ENCODE assay signal across 18 cellular contexts in the genomic region with DNA sequence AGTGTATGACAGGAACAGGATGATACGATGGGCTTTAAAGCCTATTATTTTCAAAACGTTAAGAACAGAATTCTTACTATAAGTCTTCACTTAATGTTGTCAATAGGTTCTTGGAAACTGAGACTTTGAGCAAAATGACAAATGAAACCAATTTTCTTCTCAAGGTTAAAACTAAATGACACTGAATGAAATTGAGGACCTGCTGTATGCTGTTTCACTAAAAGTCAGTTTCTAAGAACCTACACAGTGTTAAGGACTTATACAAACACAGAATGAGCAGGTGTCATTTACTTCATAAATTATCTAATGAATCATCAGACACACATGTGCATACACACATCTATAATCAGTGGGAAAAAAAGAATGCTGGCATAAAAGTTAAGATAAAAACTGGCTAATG.
A peak's percentile ranks its signal among the peaks of the same experiment; 100 is the strongest.
DNase-seq lines count a peak whose midpoint lies in the region; ATAC-seq lines count a peak whose summit lies in the region.
"Had no signal": no experiment of that assay in that cellular context is flagged by ENCODE, and none has a peak within 500 bp of the region (broad histone marks: within the 10 kb centered on the region; RNA-seq: fewer than 3 reads in every experiment).

No MANE protein-coding gene starts in this region.

- peaks cover 39% of the 10 kb centered on the region for H3K4me1 Mint-ChIP-seq in central memory CD8-positive, alpha-beta T cell

- no peaks in the 10 kb centered on the region for H3K27me3 Mint-ChIP-seq in central memory CD8-positive, alpha-beta T cell
- H3K27me3 Mint-ChIP-seq: type B pancreatic cell had no signal

- no peaks in the 10 kb centered on the region for H3K9me3 Mint-ChIP-seq in central memory CD8-positive, alpha-beta T cell

- H3K36me3 Mint-ChIP-seq in central memory CD8-positive, alpha-beta T cell (ENCODE audit: insufficient read depth), result peaks cover 8% of the 10 kb centered on the region

- no peak overlapping the region for H3K4me3 Mint-ChIP-seq in central memory CD8-positive, alpha-beta T cell
- H3K4me3 Mint-ChIP-seq: type B pancreatic cell had no signal

- DNase-seq in NCI-H1417 (lab: John Stamatoyannopoulos, UW) (peak in 2 of 3 experiments; percentile 6 to 48), NCI-H1417 treated with DMSO at 0.1 percent for 48 hours (lab: John Stamatoyannopoulos, UW) (no peak), RPMI8226 (no peak), nucleus accumbens (lab: John Stamatoyannopoulos, UW) (no peak)
- DNase-seq in central memory CD8-positive, alpha-beta T cell (ENCODE audit: low spot score in 2 of 2), result no peak
- DNase-seq: activated gamma-delta T cell; BE2C; colonic mucosa; foreskin keratinocyte; GF-D8; midbrain; NCI-H1436; stimulated activated naive CD4-positive, alpha-beta T cell had no signal

- ATAC-seq in GM18909 (IDR thresholded peaks at IDR 0.05; ENCODE audit: poor library complexity, unreplicated experiment) (peak; percentile 35), HG02870 (IDR thresholded peaks at IDR 0.05; ENCODE audit: unreplicated experiment) (peak; percentile 49), GM21447 (IDR thresholded peaks at IDR 0.05; ENCODE audit: unreplicated experiment) (no peak)
- ATAC-seq in central memory CD8-positive, alpha-beta T cell (replicated peaks; ENCODE audit: extremely low read depth, poor library complexity, severe bottlenecking), result no peak
- ATAC-seq: foreskin keratinocyte, Right ventricle myocardium inferior had no signal

- peak overlapping the region; percentile 45 for H3K27ac Mint-ChIP-seq in central memory CD8-positive, alpha-beta T cell (ENCODE audit: low read depth)
- H3K27ac Mint-ChIP-seq: type B pancreatic cell had no signal

Comparison
In these comparisons a context has a peak if more than half of its experiments do, and no peak if none do; other contexts are left out.
1. DNase-seq: peak in NCI-H1417 (2 of 3); none in NCI-H1417 treated with DMSO at 0.1 percent for 48 hours (single experiment), central memory CD8-positive, alpha-beta T cell (0 of 2), RPMI8226 (single experiment) and nucleus accumbens (0 of 56).
2. ATAC-seq: peak in GM18909 (single experiment) and HG02870 (single experiment); none in central memory CD8-positive, alpha-beta T cell (single experiment) and GM21447 (single experiment).